Comparison of ENCODE assay signal across 12 cellular contexts in genomic region chr12:52278530-52278929, GRCh38. TPM values are rescaled to one million over a fixed set of nuclear protein-coding genes. Genes with fewer than 3 reads are reported as not detected.
A peak's percentile ranks its signal among the peaks of the same experiment; 100 is the strongest.
DNase-seq lines count a peak whose midpoint lies in the region; ATAC-seq, FAIRE-seq and TF ChIP-seq lines count a peak whose summit lies in the region.
"Had no signal": no experiment of that assay in that cellular context is flagged by ENCODE, and none has a peak within 500 bp of the region (broad histone marks: within the 10 kb centered on the region; RNA-seq: fewer than 3 reads in every experiment).

No MANE protein-coding gene starts in this region.

- no peak for ATAC-seq in A549

- H3K27me3 Mint-ChIP-seq in brain: peaks cover 21% of the 10 kb centered on the region
- peaks cover 5% of the 10 kb centered on the region for H3K27me3 Mint-ChIP-seq in mesothelial cell of epicardium (ENCODE audit: low read depth)

- CTCF ChIA-PET in A549 (lab: Yijun Ruan, JAX): interaction anchor here (0.7 to 15.3 kb wide), 38 partner anchors 9 to 607 kb away, joined by 3 to 387 read pairs (median 10); partner anchors contain the start of genes KRT7 and KRT83
- CTCF ChIA-PET in HEK293 (lab: Yijun Ruan, JAX): interaction anchor here (0.6 to 7.3 kb wide), 42 partner anchors 8 to 701 kb away, joined by 3 to 98 read pairs (median 6); partner anchors contain the start of genes KRT80 and KRT81
- CTCF ChIA-PET in OCI-LY7 (lab: Charles Lee; ENCODE audit: unreplicated experiment): interaction anchor here (1.1 kb wide), 1 partner anchor 149 kb away, joined by 3 read pairs; no protein-coding TSS in a partner anchor

- H3K9me3 Mint-ChIP-seq in brain (peaks cover 0 to 5% (median 0%) of the 10 kb centered on the region in 5 experiments), mesothelial cell of epicardium (no peaks in the 10 kb centered on the region)
- H3K9me3 Mint-ChIP-seq: activated CD4-positive, alpha-beta memory T cell treated with anti-CD3 and anti-CD28 coated beads for 36 hours had no signal

- peak overlapping the region; percentile 33; the same call in 2 of the 3 replicates for H3K4me3 ChIP-seq in A549
- H3K4me3 ChIP-seq in HEK293 (ENCODE audit: low read depth, low read length): no peak overlapping the region
- no peak overlapping the region for H3K4me3 ChIP-seq in OCI-LY7 (ENCODE audit: low read depth, low read length, poor library complexity, severe bottlenecking)
- H3K4me3 ChIP-seq: cardiac muscle cell had no signal

- no peaks in the 10 kb centered on the region for H3K36me3 Mint-ChIP-seq in brain
- no peaks in the 10 kb centered on the region for H3K36me3 Mint-ChIP-seq in mesothelial cell of epicardium
- H3K36me3 Mint-ChIP-seq: activated CD4-positive, alpha-beta memory T cell treated with anti-CD3 and anti-CD28 coated beads for 36 hours had no signal

- POLR2A ChIA-PET in A549 (lab: Yijun Ruan, JAX) (interaction anchor here (0.7 to 11.7 kb wide), 10 partner anchors 27 to 130 kb away, joined by 3 to 383 read pairs (median 6); partner anchors contain the start of genes KRT7 and KRT80), HEK293 (lab: Yijun Ruan, JAX) (interaction anchor here (1.3 to 1.7 kb wide), 2 partner anchors 49 to 121 kb away, joined by 3 to 6 read pairs; no protein-coding TSS in a partner anchor), OCI-LY7 (lab: Charles Lee) (interaction anchor here (0.6 to 0.7 kb wide), 5 partner anchors 139 to 1583 kb away, joined by 3 to 4 read pairs (median 3); no protein-coding TSS in a partner anchor)

- H3K36me3 ChIP-seq in HEK293 (ENCODE audit: control insufficient read depth in 2 of 2, insufficient read depth in 1 of 2, low read length in 2 of 2) (no peaks in the 10 kb centered on the region), OCI-LY7 (ENCODE audit: insufficient read depth, low read length) (no peaks in the 10 kb centered on the region)
- H3K36me3 ChIP-seq: cardiac muscle cell had no signal

- H2AFZ ChIP-seq in OCI-LY7 (ENCODE audit: low read length): no peak overlapping the region

- H3K4me1 Mint-ChIP-seq in brain: peaks cover 33% of the 10 kb centered on the region
- H3K4me1 Mint-ChIP-seq in mesothelial cell of epicardium: peaks cover 40% of the 10 kb centered on the region

- 18% methylated on average over 9 of the region's 9 CpGs for WGBS in A549 (ENCODE audit: missing lambda C conversion rate)

- TF ChIP-seq RAD21 in A549 (conservative IDR thresholded peaks at IDR 0.05 in 1 of 2, IDR thresholded peaks at IDR 0.05 in 1 of 2): no peak

- no peaks in the 10 kb centered on the region for H3K9me3 ChIP-seq in A549
- H3K9me3 ChIP-seq in HEK293 (ENCODE audit: control insufficient read depth, insufficient read depth, low read depth, low read length): no peaks in the 10 kb centered on the region
- H3K9me3 ChIP-seq in OCI-LY7 (ENCODE audit: low read length): no peaks in the 10 kb centered on the region

- H3K4me1 ChIP-seq in A549 (peaks cover 64% of the 10 kb centered on the region), HEK293 (ENCODE audit: control insufficient read depth, insufficient read depth, low read length) (no peaks in the 10 kb centered on the region; the same call in 1 of the 2 replicates), OCI-LY7 (ENCODE audit: insufficient read depth, low read length, poor library complexity, severe bottlenecking) (no peaks in the 10 kb centered on the region)

- no peaks in the 10 kb centered on the region for H3K79me2 ChIP-seq in OCI-LY7 (ENCODE audit: insufficient read depth, low read depth, low read length)

- H3K27ac ChIP-seq in A549 (peak overlapping the region; percentile 96 to 100), HEK293 (ENCODE audit: extremely low read depth, low read depth, low read length) (no peak overlapping the region), OCI-LY7 (ENCODE audit: low read depth, low read length, poor library complexity, severe bottlenecking) (no peak overlapping the region)
- H3K27ac ChIP-seq: cardiac muscle cell had no signal

- H3K4me3 Mint-ChIP-seq in brain (peak overlapping the region; percentile 76 to 85 (median 83)), mesothelial cell of epicardium (peak overlapping the region; percentile 67)
- H3K4me3 Mint-ChIP-seq: activated CD4-positive, alpha-beta memory T cell treated with anti-CD3 and anti-CD28 coated beads for 36 hours had no signal

- no peaks in the 10 kb centered on the region for H3K9me2 ChIP-seq in OCI-LY7 (ENCODE audit: insufficient read depth, low read length)

- peak overlapping the region; percentile 84 for H3K4me2 ChIP-seq in A549
- H3K4me2 ChIP-seq in OCI-LY7 (ENCODE audit: low read length): no peak overlapping the region

- H4K20me1 ChIP-seq in OCI-LY7 (ENCODE audit: insufficient read depth, low read length): no peaks in the 10 kb centered on the region

- DNase-seq in A549 (ENCODE audit: low read depth in 1 of 2, low spot score in 1 of 2) (peak in 1 of 2 experiments; percentile 57), mesothelial cell of epicardium (ENCODE audit: low spot score in 2 of 2, unreplicated experiment in 2 of 2) (no peak), OCI-LY7 (ENCODE audit: low spot score) (no peak), NAMALWA (ENCODE audit: low spot score) (no peak), GDM1 (lab: John Stamatoyannopoulos, UW) (no peak), NCI-H2196 (lab: John Stamatoyannopoulos, UW; ENCODE audit: unreplicated experiment) (no peak)
- DNase-seq: KG1 had no signal

- H3K27ac Mint-ChIP-seq in brain (peak overlapping the region in 4 of 5 experiments; percentile 13 to 76 (median 52)), mesothelial cell of epicardium (peak overlapping the region; percentile 74)
- H3K27ac Mint-ChIP-seq: activated CD4-positive, alpha-beta memory T cell treated with anti-CD3 and anti-CD28 coated beads for 36 hours had no signal

- BruUV-seq in OCI-LY7 (replicated peaks; lab: Mats Ljungman, UMichigan): no TSS peak

- no peak for TF ChIP-seq POLR2A in A549 (IDR thresholded peaks at IDR 0.05; ENCODE audit: low read length)

- no peak for TF ChIP-seq EP300 in A549 (IDR thresholded peaks at IDR 0.05)

- no peak for TF ChIP-seq CTCF in A549 (IDR thresholded peaks at IDR 0.05)
- no peak for TF ChIP-seq CTCF in HEK293 (tag by site-specific recombination; IDR thresholded peaks at IDR 0.05)
- TF ChIP-seq CTCF in brain (conservative IDR thresholded peaks at IDR 0.05): no peak
- TF ChIP-seq CTCF in mesothelial cell of epicardium (IDR thresholded peaks at IDR 0.05; ENCODE audit: unreplicated experiment): no peak
- TF ChIP-seq CTCF in OCI-LY7 (conservative IDR thresholded peaks at IDR 0.05; ENCODE audit: low read length): no peak

- intact Hi-C loops in OCI-LY7 (cut with micrococcal nuclease; ENCODE audit: unreplicated experiment): no loop called here

- FAIRE-seq in A549 (lab: Jason Lieb, UNC): peak; percentile 86

TF ChIP-seq in A549, 52 proteins besides CTCF, POLR2A, EP300 and RAD21 (continues in another document):
- TF ChIP-seq HDAC2 (IDR thresholded peaks at IDR 0.05) (no peak), MAX (IDR thresholded peaks at IDR 0.05) (no peak)

RNA-seq across cellular contexts. Expression of gene KRT86, which starts 4.1 kb away (rescaled TPM):
- polyA plus RNA-seq in A549 (2011; rRNA removed): 23.5 and 43.0 TPM in 2 replicates
- 10.6 and 13.1 TPM in 2 replicates for polyA plus RNA-seq in A549 (2012; cell fraction: cytosol; rRNA removed)
- polyA plus RNA-seq in A549 (2012; cell fraction: nucleus; rRNA removed): 73.1 and 148 TPM in 2 replicates
- 331 to 441 TPM (median 378 TPM) in 3 replicates for polyA plus RNA-seq in A549 (2017; fragmentation: RNase III; extraction: RNeasy Plus Mini Kit Qiagen cat#74134 plus additional on column Dnase treatment)
- 4.4 and 5.3 TPM in 2 replicates for polyA minus RNA-seq in A549 (2011; rRNA and poly(A)+ RNA removed)
- 0.34 TPM for polyA plus RNA-seq in brain (ENCODE audit: insufficient read depth, low read depth, low replicate concordance)
- 0.16 TPM in 1 of 3 replicates, not detected in the others for total RNA-seq in mesothelial cell of epicardium
- not detected in 2 replicates for total RNA-seq in OCI-LY7 (2014; rRNA removed; shearing (Covaris generic))
- not detected in 2 replicates for total RNA-seq in OCI-LY7 (2022)
- total RNA-seq: cardiac muscle cell had no signal

RNA-seq across cellular contexts. Expression of gene KRT81, which starts 12.8 kb away (rescaled TPM):
- polyA plus RNA-seq in A549 (2011; rRNA removed) (1,799 and 1,935 TPM in 2 replicates), A549 (2017; fragmentation: RNase III; extraction: RNeasy Plus Mini Kit Qiagen cat#74134 plus additional on column Dnase treatment) (3,419 to 3,643 TPM (median 3,445 TPM) in 3 replicates), brain (ENCODE audit: insufficient read depth, low read depth, low replicate concordance) (0.76 TPM)
- polyA plus RNA-seq in A549 (2012; cell fraction: cytosol; rRNA removed): 4,307 and 4,853 TPM in 2 replicates
- polyA plus RNA-seq in A549 (2012; cell fraction: nucleus; rRNA removed): 4,173 and 4,472 TPM in 2 replicates
- 632 and 835 TPM in 2 replicates for polyA minus RNA-seq in A549 (2011; rRNA and poly(A)+ RNA removed)
- total RNA-seq in mesothelial cell of epicardium (0.16 TPM in 1 of 3 replicates, not detected in the others), OCI-LY7 (2022) (not detected in 2 replicates)
- total RNA-seq in OCI-LY7 (2014; rRNA removed; shearing (Covaris generic)): not detected in 2 replicates
- total RNA-seq: activated CD4-positive, alpha-beta memory T cell treated with anti-CD3 and anti-CD28 coated beads for 36 hours; cardiac muscle cell; skeletal muscle tissue had no signal
- polyA plus RNA-seq: cardiac muscle cell had no signal

RNA-seq across cellular contexts. Expression of gene KRT83, which starts 42.7 kb away (rescaled TPM):
- polyA plus RNA-seq in A549 (2011; rRNA removed) (11.6 and 20.4 TPM in 2 replicates), A549 (2017; fragmentation: RNase III; extraction: RNeasy Plus Mini Kit Qiagen cat#74134 plus additional on column Dnase treatment) (43.3 to 52.1 TPM (median 44.8 TPM) in 3 replicates), brain (ENCODE audit: insufficient read depth, low read depth, low replicate concordance) (1.1 TPM)
- polyA plus RNA-seq in A549 (2012; cell fraction: cytosol; rRNA removed): 2.3 TPM in 2 replicates
- polyA plus RNA-seq in A549 (2012; cell fraction: nucleus; rRNA removed): 1.4 and 1.8 TPM in 2 replicates
- polyA minus RNA-seq in A549 (2011; rRNA and poly(A)+ RNA removed): 3.5 and 4.8 TPM in 2 replicates
- total RNA-seq in mesothelial cell of epicardium (not detected in 3 replicates), OCI-LY7 (2022) (not detected in 2 replicates)
- not detected in 2 replicates for total RNA-seq in OCI-LY7 (2014; rRNA removed; shearing (Covaris generic))
- total RNA-seq: activated CD4-positive, alpha-beta memory T cell treated with anti-CD3 and anti-CD28 coated beads for 36 hours; cardiac muscle cell; skeletal muscle tissue had no signal
- polyA plus RNA-seq: cardiac muscle cell had no signal

RNA-seq across cellular contexts. Expression of gene KRT7, which starts 45.5 kb away (rescaled TPM):
- polyA plus RNA-seq in A549 (2011; rRNA removed): 2,033 and 2,623 TPM in 2 replicates
- polyA plus RNA-seq in A549 (2012; cell fraction: cytosol; rRNA removed): 5,680 and 6,103 TPM in 2 replicates
- 6,979 and 9,418 TPM in 2 replicates for polyA plus RNA-seq in A549 (2012; cell fraction: nucleus; rRNA removed)
- 3,055 to 3,652 TPM (median 3,189 TPM) in 3 replicates for polyA plus RNA-seq in A549 (2017; fragmentation: RNase III; extraction: RNeasy Plus Mini Kit Qiagen cat#74134 plus additional on column Dnase treatment)
- polyA minus RNA-seq in A549 (2011; rRNA and poly(A)+ RNA removed): 2,472 and 2,922 TPM in 2 replicates
- polyA plus RNA-seq in brain (ENCODE audit: insufficient read depth, low read depth, low replicate concordance): 2.1 TPM
- 85.5 to 90.3 TPM (median 86.6 TPM) in 3 replicates for total RNA-seq in mesothelial cell of epicardium
- not detected in 2 replicates for total RNA-seq in OCI-LY7 (2014; rRNA removed; shearing (Covaris generic))
- 1.9 TPM in 1 of 2 replicates, not detected in the other for total RNA-seq in OCI-LY7 (2022)
- total RNA-seq: skeletal muscle tissue had no signal

Comparison
In these comparisons a context has a peak if more than half of its experiments do, and no peak if none do; other contexts are left out.
1. H3K27ac ChIP-seq: peak in A549 (2 of 2); none in HEK293 (single experiment) and OCI-LY7 (single experiment).